In genomic region chr17:63124536-63124935, GRCh38 we compare ENCODE assay signal across 1 cellular context.
TF ChIP-seq lines count a peak whose summit lies in the region.

No MANE protein-coding gene starts in this region.

TF ChIP-seq in SK-N-SH treated with all-trans-retinoic acid at 6 μM for 48 hours, 23 proteins besides CTCF, POLR2A, EP300 and RAD21 (continued from another document):
- TF ChIP-seq PATZ1 (CRISPR knock-in tag; IDR thresholded peaks at IDR 0.05; ENCODE audit: borderline replicate concordance) (no peak), ISL1 (CRISPR knock-in tag; IDR thresholded peaks at IDR 0.05) (no peak), CSRNP3 (CRISPR knock-in tag; IDR thresholded peaks at IDR 0.05) (no peak), BACH2 (CRISPR knock-in tag; IDR thresholded peaks at IDR 0.05; ENCODE audit: borderline replicate concordance) (no peak), ZFP3 (CRISPR knock-in tag; IDR thresholded peaks at IDR 0.05) (no peak), ESRRG (CRISPR knock-in tag; IDR thresholded peaks at IDR 0.05) (no peak)
- TF ChIP-seq, protein P1, sequence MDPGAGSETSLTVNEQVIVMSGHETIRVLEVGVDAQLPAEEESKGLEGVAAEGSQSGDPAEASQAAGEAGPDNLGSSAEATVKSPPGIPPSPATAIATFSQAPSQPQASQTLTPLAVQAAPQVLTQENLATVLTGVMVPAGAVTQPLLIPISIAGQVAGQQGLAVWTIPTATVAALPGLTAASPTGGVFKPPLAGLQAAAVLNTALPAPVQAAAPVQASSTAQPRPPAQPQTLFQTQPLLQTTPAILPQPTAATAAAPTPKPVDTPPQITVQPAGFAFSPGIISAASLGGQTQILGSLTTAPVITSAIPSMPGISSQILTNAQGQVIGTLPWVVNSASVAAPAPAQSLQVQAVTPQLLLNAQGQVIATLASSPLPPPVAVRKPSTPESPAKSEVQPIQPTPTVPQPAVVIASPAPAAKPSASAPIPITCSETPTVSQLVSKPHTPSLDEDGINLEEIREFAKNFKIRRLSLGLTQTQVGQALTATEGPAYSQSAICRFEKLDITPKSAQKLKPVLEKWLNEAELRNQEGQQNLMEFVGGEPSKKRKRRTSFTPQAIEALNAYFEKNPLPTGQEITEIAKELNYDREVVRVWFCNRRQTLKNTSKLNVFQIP (CRISPR knock-in tag; IDR thresholded peaks at IDR 0.05; ENCODE audit: borderline replicate concordance, low read depth) = no peak
TF ChIP-seq in SK-N-SH treated with all-trans-retinoic acid at 6 μM for 48 hours: peak in this region for 0.
